ENCODE assay signal across 1 cellular context in genomic region chr7:155817515-155817914, GRCh38.
A peak's percentile ranks its signal among the peaks of the same experiment; 100 is the strongest.
TF ChIP-seq lines count a peak whose summit lies in the region.

No MANE protein-coding gene starts in this region.

TF ChIP-seq in K562, 482 proteins besides CTCF, POLR2A, EP300 and RAD21:
- 0 out of 2 replicates have a peak, but pooled peaks have one; percentile 11 for TF ChIP-seq SP1 (CRISPR knock-in tag; IDR thresholded peaks at IDR 0.05)
- TF ChIP-seq MBD2 (IDR thresholded peaks at IDR 0.05; ENCODE audit: borderline replicate concordance, low read depth), result peak; percentile 78; the same call in 1 of the 2 replicates
